13 cellular contexts compared by ENCODE assay signal in the genomic region with DNA sequence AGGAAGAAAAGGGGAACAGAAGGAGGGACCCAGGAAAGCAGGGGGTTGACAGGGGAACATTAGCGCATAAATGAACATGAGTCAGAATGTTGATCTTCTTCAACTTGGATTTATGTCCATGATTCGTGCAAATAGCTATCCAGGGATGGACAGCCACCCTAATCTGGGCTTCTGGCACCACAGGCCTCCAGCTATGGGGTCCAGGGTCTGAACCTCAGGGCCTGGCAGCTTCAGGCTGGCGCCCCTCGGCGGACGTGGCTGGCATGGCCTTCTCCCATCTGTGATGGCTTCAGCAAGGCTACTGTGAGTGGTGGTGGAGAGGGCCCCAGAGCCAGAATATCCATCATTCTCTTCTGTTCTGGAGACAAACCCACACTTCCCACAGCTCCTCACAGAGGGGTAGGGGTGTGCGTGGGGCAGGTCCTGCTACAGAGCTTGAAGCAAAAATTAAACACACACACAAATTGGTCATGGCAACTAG. TPM values are rescaled to one million over a fixed set of nuclear protein-coding genes. Genes with fewer than 3 reads are reported as not detected.
DNase-seq lines count a peak whose midpoint lies in the region; ATAC-seq, FAIRE-seq and TF ChIP-seq lines count a peak whose summit lies in the region.
"Had no signal": no experiment of that assay in that cellular context is flagged by ENCODE, and none has a peak within 500 bp of the region (broad histone marks: within the 10 kb centered on the region; RNA-seq: fewer than 3 reads in every experiment).

No MANE protein-coding gene starts in this region.

- no peak for TF ChIP-seq RAD21 in K562 (CRISPR knock-in tag; conservative IDR thresholded peaks at IDR 0.05 in 1 of 2, IDR thresholded peaks at IDR 0.05 in 1 of 2)

- intact Hi-C loops in K562 (cut with micrococcal nuclease) (no loop called here), left ventricle myocardium inferior (cut with micrococcal nuclease) (no loop called here), sciatic nerve (cut with DNase I) (no loop called here), vagina (cut with DNase I) (no loop called here)

- TF ChIP-seq CTCF in K562 (IDR thresholded peaks at IDR 0.05 in 2 of 3, conservative IDR thresholded peaks at IDR 0.05 in 1 of 3; ENCODE audit: insufficient read depth in 2 of 3, low read depth in 1 of 3, low read length in 3 of 3) (no peak), left ventricle myocardium inferior (IDR thresholded peaks at IDR 0.05; ENCODE audit: borderline replicate concordance) (no peak), vagina (IDR thresholded peaks at IDR 0.05) (no peak), GM10266 (IDR thresholded peaks at IDR 0.05; ENCODE audit: control insufficient read depth, insufficient read depth, low read depth, missing control alignments) (no peak)

- no peak overlapping the region for H3K4me2 ChIP-seq in K562 (ENCODE audit: insufficient read depth, low read length)

- peaks cover 64% of the 10 kb centered on the region; the same call in 2 of the 3 replicates for H3K36me3 ChIP-seq in K562 (ENCODE audit: control insufficient read depth, insufficient read depth, low read length)
- peaks cover 91% of the 10 kb centered on the region for H3K36me3 ChIP-seq in left ventricle myocardium inferior
- H3K36me3 ChIP-seq in vagina: peaks cover 0 to 61% of the 10 kb centered on the region in 2 donors

- H3K79me2 ChIP-seq in K562 (ENCODE audit: control insufficient read depth, insufficient read depth, low read length): no peaks in the 10 kb centered on the region

- in situ Hi-C loops in K562 (cut with MboI): no loop called here

- ATAC-seq in K562: no peak
- peak; percentile 7 for ATAC-seq in sciatic nerve

- TSS peak; percentile 77 for BruUV-seq in K562 (replicated peaks; lab: Mats Ljungman, UMichigan)

- H2AFZ ChIP-seq in K562 (ENCODE audit: low read depth, low read length): no peak overlapping the region

- CTCF ChIA-PET in K562 (lab: Yijun Ruan, JAX; ENCODE audit: low intra/inter-chr PET ratio): no interaction called here

- no peak overlapping the region for H3K27ac ChIP-seq in K562 (ENCODE audit: extremely low read depth, low read depth, low read length)
- H3K27ac ChIP-seq in left ventricle myocardium inferior (replicated peaks): peak overlapping the region; percentile 97
- peak overlapping the region; percentile 94 for H3K27ac ChIP-seq in vagina
- H3K27ac ChIP-seq: C4-2B, SJSA1 had no signal

- no peak for TF ChIP-seq EP300 in K562 (IDR thresholded peaks at IDR 0.05; ENCODE audit: low read length)

- peaks cover under 1% of the 10 kb centered on the region for H3K9me1 ChIP-seq in K562 (ENCODE audit: control insufficient read depth, insufficient read depth, low read length)

- no peaks in the 10 kb centered on the region for H3K27me3 ChIP-seq in K562 (ENCODE audit: control insufficient read depth in 2 of 2, insufficient read depth in 2 of 2, low read length in 2 of 2)
- H3K27me3 ChIP-seq in left ventricle myocardium inferior (ENCODE audit: low read depth): no peaks in the 10 kb centered on the region
- no peaks in the 10 kb centered on the region for H3K27me3 ChIP-seq in vagina
- H3K27me3 ChIP-seq: SJSA1 had no signal

- TF ChIP-seq POLR2A in K562 (conservative IDR thresholded peaks at IDR 0.05): no peak
- no peak for TF ChIP-seq POLR2A in vagina (IDR thresholded peaks at IDR 0.05)

- no peak for FAIRE-seq in K562 (lab: Jason Lieb, UNC)

- no peak overlapping the region for H3K4me3 ChIP-seq in K562
- no peak overlapping the region for H3K4me3 ChIP-seq in left ventricle myocardium inferior
- H3K4me3 ChIP-seq in vagina: no peak overlapping the region
- H3K4me3 ChIP-seq: SJSA1 had no signal

- POLR2A ChIA-PET in K562 (lab: Yijun Ruan, JAX): interaction anchor here (1.7 kb wide), 1 partner anchor 10 kb away, joined by 5 read pairs; the partner anchor contains the start of gene GPX3

- H3K4me1 ChIP-seq in K562 (replicated peaks in 1 of 2; ENCODE audit: control insufficient read depth in 2 of 2, insufficient read depth in 2 of 2, low read length in 2 of 2): peaks cover under 1 to 2% of the 10 kb centered on the region in 2 experiments; a peak in 3 of 5 replicates
- peaks cover 67% of the 10 kb centered on the region for H3K4me1 ChIP-seq in left ventricle myocardium inferior
- peaks cover 54% of the 10 kb centered on the region for H3K4me1 ChIP-seq in vagina
- H3K4me1 ChIP-seq: SJSA1 had no signal

- peak overlapping the region in 1 of 2 experiments; percentile 43; a peak in 1 of 4 replicates for H3K9ac ChIP-seq in K562 (ENCODE audit: insufficient read depth in 1 of 2, low read depth in 2 of 2, low read length in 2 of 2)

- no peaks in the 10 kb centered on the region for H3K9me3 ChIP-seq in K562 (replicated peaks; ENCODE audit: control insufficient read depth, insufficient read depth, low read depth, low read length)
- H3K9me3 ChIP-seq in left ventricle myocardium inferior (replicated peaks): no peaks in the 10 kb centered on the region
- no peaks in the 10 kb centered on the region for H3K9me3 ChIP-seq in vagina
- H3K9me3 ChIP-seq: SJSA1 had no signal

- no peaks in the 10 kb centered on the region for H4K20me1 ChIP-seq in K562 (replicated peaks; ENCODE audit: control insufficient read depth, insufficient read depth, low read length)

- DNase-seq in K562 (ENCODE audit: extremely low read depth in 1 of 4, low spot score in 3 of 4) (no peak), left ventricle myocardium inferior (no peak), sciatic nerve (ENCODE audit: low spot score) (no peak), vagina (ENCODE audit: extremely low spot score in 2 of 2) (no peak), D341Med (ENCODE audit: low spot score) (no peak), GM10266 (ENCODE audit: extremely low spot score) (no peak), NOMO-1 (lab: John Stamatoyannopoulos, UW; ENCODE audit: unreplicated experiment in 2 of 2) (no peak)
- DNase-seq: activated CD4-positive, alpha-beta T cell treated with anti-CD3 and anti-CD28 coated beads for 4 hours; NCI-H2171; NK-92 treated with Interleukin-12 subunit alpha and Interleukin-12 subunit beta, amount 100 ng/mL, for 24 hours; T-helper 9 cell had no signal

- WGBS in K562 (ENCODE audit: insufficient coverage, low coverage, missing lambda C conversion rate): 92% methylated on average over 7 of the region's 7 CpGs

TF ChIP-seq in K562, 482 proteins besides CTCF, POLR2A, EP300 and RAD21 (continues in another document):
- TF ChIP-seq JUND (IDR thresholded peaks at IDR 0.05; ENCODE audit: borderline replicate concordance, low read depth, low read length) (no peak), JUND (tag; IDR thresholded peaks at IDR 0.05; ENCODE audit: borderline replicate concordance, low read depth, low read length) (no peak)

RNA-seq across cellular contexts. Expression of gene GPX3, which starts 9.5 kb away (rescaled TPM):
- 0.28 and 0.32 TPM in 2 replicates for total RNA-seq in K562 (2011; cell fraction: chromatin; rRNA removed; ENCODE audit: low replicate concordance)
- 0.83 TPM in 1 of 2 replicates, not detected in the other for total RNA-seq in K562 (2011; cell fraction: nucleolus; rRNA removed)
- not detected in 2 replicates for total RNA-seq in K562 (2011; cell fraction: nucleoplasm; rRNA removed)
- not detected in 2 replicates for total RNA-seq in K562 (2014; rRNA removed)
- not detected in 2 replicates for total RNA-seq in K562 (2014; rRNA removed; fragmentation: Illumina TruSeq; extraction: Trizol)
- not detected in 2 replicates for total RNA-seq in K562 (2015; rRNA removed; fragmentation: Illumina TruSeq; extraction: Trizol)
- 0.72 and 0.86 TPM in 2 replicates for total RNA-seq in K562 (2021)
- 0.16 TPM in 1 of 2 replicates, not detected in the other for polyA plus RNA-seq in K562 (2011; rRNA removed)
- polyA plus RNA-seq in K562 (2011; cell fraction: cytosol; rRNA removed): 0.10 and 0.44 TPM in 2 replicates
- 0.10 TPM in 1 of 2 replicates, not detected in the other for polyA plus RNA-seq in K562 (2011; cell fraction: nucleus; rRNA removed)
- polyA plus RNA-seq in K562 (2012): 0.87 and 2.2 TPM in 2 replicates
- 0.25 TPM in 1 of 2 replicates, not detected in the other for polyA plus RNA-seq in K562 (2014; fragmentation: Illumina TruSeq; extraction: Trizol)
- not detected for polyA plus RNA-seq in K562 (2014; fragmentation: Nextera tagmentation; extraction: Ambion mirVana)
- polyA plus RNA-seq in K562 (2014; rRNA removed): not detected in 2 replicates
- polyA minus RNA-seq in K562 (2011; rRNA and poly(A)+ RNA removed): not detected in 2 replicates
- 2.3 TPM in 1 of 2 replicates, not detected in the other for polyA minus RNA-seq in K562 (2011; cell fraction: cytosol; rRNA and poly(A)+ RNA removed)
- not detected in 2 replicates for polyA minus RNA-seq in K562 (2011; cell fraction: nucleus; rRNA and poly(A)+ RNA removed)
- total RNA-seq in left ventricle myocardium inferior: 744 TPM
- 1,443 TPM for total RNA-seq in sciatic nerve
- total RNA-seq in vagina: 3,069 TPM

RNA-seq across cellular contexts. Expression of gene TNIP1, which starts 50.9 kb away (rescaled TPM):
- total RNA-seq in K562 (2011; cell fraction: chromatin; rRNA removed; ENCODE audit: low replicate concordance): 107 and 139 TPM in 2 replicates
- total RNA-seq in K562 (2011; cell fraction: nucleolus; rRNA removed): 57.9 and 62.4 TPM in 2 replicates
- 79.0 and 111 TPM in 2 replicates for total RNA-seq in K562 (2011; cell fraction: nucleoplasm; rRNA removed)
- total RNA-seq in K562 (2014; rRNA removed) (40.5 and 41.2 TPM in 2 replicates), K562 (2014; rRNA removed; fragmentation: Illumina TruSeq; extraction: Trizol) (13.9 and 18.4 TPM in 2 replicates), K562 (2015; rRNA removed; fragmentation: Illumina TruSeq; extraction: Trizol) (24.1 and 24.5 TPM in 2 replicates), K562 (2021) (41.0 and 42.6 TPM in 2 replicates), left ventricle myocardium inferior (131 TPM), sciatic nerve (80.2 TPM), vagina (92.6 TPM)
- polyA plus RNA-seq in K562 (2011; rRNA removed) (26.9 and 35.4 TPM in 2 replicates), K562 (2014; fragmentation: Illumina TruSeq; extraction: Trizol) (25.3 and 26.4 TPM in 2 replicates), K562 (2014; fragmentation: Nextera tagmentation; extraction: Ambion mirVana) (under 1 TPM; 0.46 to 0.99 TPM), K562 (2014; rRNA removed) (24.6 and 33.5 TPM in 2 replicates)
- 23.2 and 26.3 TPM in 2 replicates for polyA plus RNA-seq in K562 (2011; cell fraction: cytosol; rRNA removed)
- polyA plus RNA-seq in K562 (2011; cell fraction: nucleus; rRNA removed): 43.5 and 44.0 TPM in 2 replicates
- polyA plus RNA-seq in K562 (2012): 37.0 and 57.9 TPM in 2 replicates
- polyA minus RNA-seq in K562 (2011; rRNA and poly(A)+ RNA removed): 50.2 and 55.3 TPM in 2 replicates
- polyA minus RNA-seq in K562 (2011; cell fraction: cytosol; rRNA and poly(A)+ RNA removed): 31.5 and 54.0 TPM in 2 replicates
- polyA minus RNA-seq in K562 (2011; cell fraction: nucleus; rRNA and poly(A)+ RNA removed): 33.0 and 56.4 TPM in 2 replicates

Comparison
In these comparisons a context has a peak if more than half of its experiments do, and no peak if none do; other contexts are left out.
1. RNA of gene GPX3, which starts 9.5 kb away (total RNA-seq): 3,069 TPM in vagina (single experiment), 1,443 TPM in sciatic nerve (single experiment) and 744 TPM in left ventricle myocardium inferior (single experiment); 0.28 to 0.86 TPM in K562; every median in the first group is over 100 times any median in the second.